In genomic region chr12:103639983-103640382, GRCh38 we compare ENCODE assay signal across 32 cellular contexts. TPM values are rescaled to one million over a fixed set of nuclear protein-coding genes. Genes with fewer than 3 reads are reported as not detected.
"Had no signal": no experiment of that assay in that cellular context is flagged by ENCODE, and none has a peak within 500 bp of the region (broad histone marks: within the 10 kb centered on the region; RNA-seq: fewer than 3 reads in every experiment).

No MANE protein-coding gene starts in this region.

- H3K9ac ChIP-seq: neural progenitor cell, parathyroid adenoma had no signal

- DNase-seq: natural killer cell; occipital lobe; ovary; posterior cingulate gyrus; psoas muscle; right cardiac atrium; right lobe of liver; sigmoid colon; small intestine; stimulated activated CD4-positive, alpha-beta T cell treated with anti-CD3 and anti-CD28 coated beads, Interleukin-12 subunit alpha, Interleukin-12 subunit beta, amount 100 ng/mL, for 4 hours; stimulated activated CD4-positive, alpha-beta T cell treated with anti-CD3 and anti-CD28 coated beads, Interleukin-1b, Interleukin-23, amount 100 ng/mL, for 48 hours; stimulated activated CD4-positive, alpha-beta T cell treated with anti-CD3 and anti-CD28 coated beads, Interleukin-4, amount 100 ng/mL, for 1 hour; stimulated activated CD4-positive, alpha-beta T cell treated with anti-CD3 and anti-CD28 coated beads, Interleukin-4, amount 100 ng/mL, for 4 hours; stimulated activated CD8-positive, alpha-beta memory T cell treated with anti-CD3 and anti-CD28 coated beads, Interleukin-4, amount 100 ng/mL, for 48 hours; stimulated activated naive CD4-positive, alpha-beta T cell; stimulated activated naive CD8-positive, alpha-beta T cell treated with anti-CD3 and anti-CD28 coated beads, Interleukin-15, amount 100 ng/mL, for 72 hours; stimulated activated naive CD8-positive, alpha-beta T cell treated with anti-CD3 and anti-CD28 coated beads, Interleukin-15, Interleukin-2, amounts not matched to agents 100 U/mL and 50 U/mL, for 24 hours; substantia nigra; testis; trophoblast cell; upper lobe of left lung had no signal

- ATAC-seq: natural killer cell; psoas muscle; right cardiac atrium; stimulated activated memory B cell treated with anti-CD40 and anti-IgM and Interleukin-4, amounts not matched to agents 10 μg/mL and 1 μg/mL and 100 μg/mL, for 72 hours; stimulated activated naive CD8-positive, alpha-beta T cell treated with anti-CD3 and anti-CD28 coated beads, Interleukin-15, amount 100 ng/mL, for 72 hours; stimulated activated naive CD8-positive, alpha-beta T cell treated with anti-CD3 and anti-CD28 coated beads, Interleukin-15, Interleukin-2, amounts not matched to agents 100 U/mL and 50 U/mL, for 24 hours had no signal

- H3K36me3 ChIP-seq: neural progenitor cell, ovary, right lobe of liver, sigmoid colon, suprapubic skin, tibial nerve, upper lobe of left lung, vagina had no signal

- H3K4me3 ChIP-seq: neural progenitor cell, ovary, psoas muscle, right lobe of liver, sigmoid colon, suprapubic skin, testis, tibial nerve, upper lobe of left lung, vagina had no signal

- H3K27me3 ChIP-seq: neural progenitor cell, ovary, right lobe of liver, sigmoid colon, testis, tibial nerve, upper lobe of left lung, vagina had no signal

- H3K27ac ChIP-seq: neural progenitor cell, ovary, parathyroid adenoma, psoas muscle, right lobe of liver, sigmoid colon, suprapubic skin, testis, tibial nerve, upper lobe of left lung, vagina had no signal

- H3K9me3 ChIP-seq: ovary, psoas muscle, right lobe of liver, suprapubic skin, testis, vagina had no signal

- FAIRE-seq: small intestine, urothelium cell line had no signal

- H3K4me2 ChIP-seq: neural progenitor cell had no signal

- H2AFZ ChIP-seq: neural progenitor cell, parathyroid adenoma had no signal

- H3K79me2 ChIP-seq: parathyroid adenoma had no signal

- H3K4me1 ChIP-seq: neural progenitor cell, parathyroid adenoma, psoas muscle, right lobe of liver, suprapubic skin, testis, tibial nerve, upper lobe of left lung, vagina had no signal

RNA-seq across cellular contexts. Expression of gene STAB2, which starts 52.9 kb away (rescaled TPM):
- total RNA-seq: natural killer cell, occipital lobe, osteoblast, progenitor cell of endocrine pancreas, renal cortical epithelial cell had no signal
- polyA plus RNA-seq: neural cell had no signal
